ENCODE assay signal across 1 cellular context in genomic region chr5:6322163-6322713, GRCh38.
TF ChIP-seq lines count a peak whose summit lies in the region.

No MANE protein-coding gene starts in this region.

TF ChIP-seq in K562, 482 proteins besides CTCF, POLR2A, EP300 and RAD21 (continued from another document):
- TF ChIP-seq SPI1 (IDR thresholded peaks at IDR 0.05; ENCODE audit: borderline replicate concordance, low read depth, low read length) (no peak), HOXB6 (CRISPR knock-in tag; IDR thresholded peaks at IDR 0.05; ENCODE audit: borderline replicate concordance) (no peak), CBFB (CRISPR knock-in tag; IDR thresholded peaks at IDR 0.05) (0 out of 2 replicates have a peak, but pooled peaks have one; percentile 30)
